10 cellular contexts compared by ENCODE assay signal in the genomic region with DNA sequence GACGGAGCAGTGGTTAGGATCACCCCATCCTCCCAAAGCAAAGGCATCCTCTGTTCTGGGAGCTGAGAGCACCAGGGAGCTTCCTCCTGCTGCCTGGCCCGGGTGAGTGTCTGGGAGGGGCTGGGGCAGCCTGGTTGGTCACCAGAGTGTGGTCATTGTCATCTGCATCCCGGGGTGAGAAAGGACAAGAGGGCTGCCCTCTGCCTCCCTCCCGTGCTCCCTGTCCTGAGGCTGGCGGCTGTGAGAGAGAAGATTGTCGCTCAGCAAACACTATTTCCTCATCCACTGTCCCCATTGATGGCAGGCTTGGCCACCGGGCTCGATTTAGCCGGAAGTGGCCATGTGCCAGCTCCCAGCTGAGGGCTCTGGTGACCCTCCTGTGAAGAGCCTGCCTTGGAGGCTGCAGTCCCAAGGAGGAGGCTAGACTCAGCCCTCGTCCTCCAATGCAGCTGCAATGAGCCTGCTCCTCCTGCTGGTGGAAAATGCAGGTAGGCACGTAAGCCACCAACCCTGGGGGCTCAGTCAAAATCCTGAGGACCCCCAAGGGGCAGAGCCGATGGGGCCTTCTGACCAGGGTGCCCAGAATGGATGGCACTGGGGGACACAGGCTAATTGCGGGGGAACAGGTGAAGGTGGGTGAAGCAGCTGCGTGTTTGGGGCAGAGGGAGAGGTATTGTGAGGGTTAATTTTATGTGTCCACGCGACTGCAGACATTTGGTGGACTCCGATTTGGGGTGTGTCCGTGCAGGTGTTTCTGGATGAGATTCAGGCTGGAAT.
DNase-seq lines count a peak whose midpoint lies in the region; ATAC-seq and TF ChIP-seq lines count a peak whose summit lies in the region.
"Had no signal": no experiment of that assay in that cellular context is flagged by ENCODE, and none has a peak within 500 bp of the region (broad histone marks: within the 10 kb centered on the region; RNA-seq: fewer than 3 reads in every experiment).

No MANE protein-coding gene starts in this region.

- no peaks in the 10 kb centered on the region for H3K36me3 ChIP-seq in Peyer's patch
- H3K36me3 ChIP-seq in spleen, result no peaks in the 10 kb centered on the region

- no peak for ATAC-seq in activated CD4-positive, CD25-positive, alpha-beta regulatory T cell treated with anti-CD3 and anti-CD28 coated beads, Interleukin-2, amount 50 U/mL, for 24 hours
- no peak for ATAC-seq in left cardiac atrium

- peak; percentile 17 for DNase-seq in activated CD4-positive, CD25-positive, alpha-beta regulatory T cell treated with anti-CD3 and anti-CD28 coated beads, Interleukin-2, amount 50 U/mL, for 72 hours
- DNase-seq in Peyer's patch, result peak in 2 of 3 donors; percentile 44 to 55
- peak; percentile 20 for DNase-seq in left cardiac atrium
- peak; percentile 69 for DNase-seq in spleen
- DNase-seq in stimulated activated CD4-positive, alpha-beta T cell treated with anti-CD3 and anti-CD28 coated beads, Interleukin-4, amount 100 ng/mL, for 24 hours, result no peak
- no peak for DNase-seq in LoVo (ENCODE audit: low spot score)
- no peak for DNase-seq in kidney tubule cell (ENCODE audit: low spot score)
- DNase-seq: central memory CD4-positive, alpha-beta T cell; stimulated activated CD4-positive, alpha-beta T cell treated with anti-CD3 and anti-CD28 coated beads, Interleukin-15, amount 100 ng/mL, for 24 hours had no signal

- H3K4me3 ChIP-seq in Peyer's patch (no peak overlapping the region), spleen (no peak overlapping the region)

- peaks cover 0 to 7% (median 0%) of the 10 kb centered on the region in 4 donors for H3K4me1 ChIP-seq in Peyer's patch
- H3K4me1 ChIP-seq in spleen, result peaks cover 0 to 41% (median 12%) of the 10 kb centered on the region in 6 donors

- WGBS in spleen, 5 donors, result 51 to 71% (median 66%) methylated on average over 16 to 18 of the region's 18 CpGs

- H3K27ac ChIP-seq in Peyer's patch (no peak overlapping the region), spleen (no peak overlapping the region)

- TF ChIP-seq CTCF in Peyer's patch (IDR thresholded peaks at IDR 0.05), result peak in 4 of 6 experiments; percentile 14 to 62 (median 54)
- peak in 2 of 11 experiments; percentile 11 to 22 for TF ChIP-seq CTCF in spleen (IDR thresholded peaks at IDR 0.05 in 8 of 11, conservative IDR thresholded peaks at IDR 0.05 in 3 of 11)

- TF ChIP-seq POLR2A in Peyer's patch (IDR thresholded peaks at IDR 0.05) (no peak), spleen (IDR thresholded peaks at IDR 0.05) (no peak)

- no peaks in the 10 kb centered on the region for H3K27me3 ChIP-seq in Peyer's patch
- H3K27me3 ChIP-seq in spleen (replicated peaks in 1 of 7), result peaks cover 0 to 50% (median 10%) of the 10 kb centered on the region in 7 donors

- H3K9me3 ChIP-seq in Peyer's patch, result no peaks in the 10 kb centered on the region
- H3K9me3 ChIP-seq in spleen, result no peaks in the 10 kb centered on the region

- intact Hi-C loops in left cardiac atrium (cut with DNase I), result no loop called here
- intact Hi-C loops in spleen (cut with DNase I; ENCODE audit: low total_unique reads), result no loop called here

Comparison
In these comparisons a context has a peak if more than half of its experiments do, and no peak if none do; other contexts are left out.
1. DNase-seq: peak in activated CD4-positive, CD25-positive, alpha-beta regulatory T cell treated with anti-CD3 and anti-CD28 coated beads, Interleukin-2, amount 50 U/mL, for 72 hours (single experiment), Peyer's patch (2 of 3), left cardiac atrium (single experiment) and spleen (single experiment); none in stimulated activated CD4-positive, alpha-beta T cell treated with anti-CD3 and anti-CD28 coated beads, Interleukin-4, amount 100 ng/mL, for 24 hours (single experiment), LoVo (single experiment) and kidney tubule cell (single experiment).